In genomic region chr14:81401420-81402122, GRCh38 we compare ENCODE assay signal across 8 cellular contexts. TPM values are rescaled to one million over a fixed set of nuclear protein-coding genes. Genes with fewer than 3 reads are reported as not detected.
DNase-seq lines count a peak whose midpoint lies in the region; ATAC-seq, FAIRE-seq and TF ChIP-seq lines count a peak whose summit lies in the region.

No MANE protein-coding gene starts in this region.

- H3K36me3 ChIP-seq in GM12878 (ENCODE audit: control insufficient read depth in 2 of 2, insufficient read depth in 2 of 2, low read length in 1 of 2) = no peaks in the 10 kb centered on the region

- no peak for TF ChIP-seq RAD21 in GM12878 (IDR thresholded peaks at IDR 0.05; ENCODE audit: insufficient read depth, low read depth, low read length)

- RAD21 ChIA-PET in GM12878 (lab: Charles Lee; ENCODE audit: unreplicated experiment) = no interaction called here

- SMC1A ChIA-PET in GM12878 (lab: Charles Lee; ENCODE audit: uncharacterized antibody, unreplicated experiment) = interaction anchor here (0.9 kb wide), 1 partner anchor 11 kb away, joined by 3 read pairs; no protein-coding TSS in a partner anchor

- no peak overlapping the region for H3K4me3 Mint-ChIP-seq in endothelial cell (ENCODE audit: unreplicated experiment)

- TF ChIP-seq CTCF in GM12878 (IDR thresholded peaks at IDR 0.05 in 2 of 3, conservative IDR thresholded peaks at IDR 0.05 in 1 of 3; ENCODE audit: control insufficient read depth in 2 of 3, extremely low read depth in 1 of 3, insufficient read depth in 1 of 3, low read depth in 3 of 3, low read length in 3 of 3) (no peak), endothelial cell (IDR thresholded peaks at IDR 0.05; ENCODE audit: unreplicated experiment) (no peak)

- FAIRE-seq in GM12878 (lab: Jason Lieb, UNC) = no peak

- BruUV-seq in GM12878 (replicated peaks; lab: Mats Ljungman, UMichigan) = no TSS peak

- no peak overlapping the region for H3K27ac Mint-ChIP-seq in endothelial cell (ENCODE audit: unreplicated experiment)

- H4K20me1 ChIP-seq in GM12878 (ENCODE audit: control insufficient read depth, insufficient read depth) = no peaks in the 10 kb centered on the region

- H2AFZ ChIP-seq in GM12878 (ENCODE audit: control insufficient read depth, low read depth, low read length) = no peak overlapping the region

- 0% methylated on average over 2 of the region's 2 CpGs for WGBS in GM12878 (ENCODE audit: insufficient coverage, insufficient replicate concordance, low lambda C conversion rate, missing lambda C conversion rate)

- H3K4me3 ChIP-seq in GM12878 = no peak overlapping the region

- POLR2A ChIA-PET in GM12878 (lab: Charles Lee) = no interaction called here

- ATAC-seq in GM18519 (IDR thresholded peaks at IDR 0.05; ENCODE audit: low FRiP score, unreplicated experiment) (peak; percentile 69), HG03354 (IDR thresholded peaks at IDR 0.05; ENCODE audit: poor library complexity, severe bottlenecking, unreplicated experiment) (peak; percentile 55), GM12878 (no peak), sciatic nerve (peak; percentile 80), HG03159 (IDR thresholded peaks at IDR 0.05; ENCODE audit: unreplicated experiment) (no peak)

- no peak overlapping the region for H3K9ac ChIP-seq in GM12878 (ENCODE audit: control insufficient read depth, insufficient read depth, low read length)

- no peaks in the 10 kb centered on the region for H3K27me3 Mint-ChIP-seq in endothelial cell (ENCODE audit: unreplicated experiment)

- intact Hi-C loops in GM12878 (cut with micrococcal nuclease; ENCODE audit: unreplicated experiment) = no loop called here
- intact Hi-C loops in sciatic nerve (cut with DNase I) = no loop called here

- CTCF ChIA-PET in GM12878 (lab: Yijun Ruan, JAX) = no interaction called here

- H3K4me1 Mint-ChIP-seq in endothelial cell (ENCODE audit: unreplicated experiment) = peaks cover 3% of the 10 kb centered on the region

- no peak overlapping the region for H3K27ac ChIP-seq in GM12878 (ENCODE audit: control insufficient read depth, insufficient read depth)

- H3K9me3 ChIP-seq in GM12878 (replicated peaks; ENCODE audit: control insufficient read depth, insufficient read depth, low read length) = no peaks in the 10 kb centered on the region

- H3K27me3 ChIP-seq in GM12878 (replicated peaks in 1 of 2; ENCODE audit: control insufficient read depth in 2 of 2, insufficient read depth in 2 of 2, low read length in 1 of 2) = no peaks in the 10 kb centered on the region

- DNase-seq in GM12878 (ENCODE audit: low read depth, low spot score) = no peak
- no peak for DNase-seq in sciatic nerve (ENCODE audit: low spot score)
- no peak for DNase-seq in endothelial cell (ENCODE audit: low spot score)
- DNase-seq in activated CD4-positive, alpha-beta T cell treated with anti-CD3 and anti-CD28 coated beads for 48 hours = no peak
- no peak for DNase-seq in stimulated activated CD4-positive, alpha-beta T cell treated with anti-CD3 and anti-CD28 coated beads, Interleukin-4, amount 100 ng/mL, for 1 hour

- in situ Hi-C loops in GM12878 (cut with MboI) = no loop called here

- no peaks in the 10 kb centered on the region for H3K4me1 ChIP-seq in GM12878 (ENCODE audit: control insufficient read depth, insufficient read depth, low read length)

- H3K4me2 ChIP-seq in GM12878 (ENCODE audit: control insufficient read depth, insufficient read depth) = no peak overlapping the region

- H3K36me3 Mint-ChIP-seq in endothelial cell (ENCODE audit: low read depth, unreplicated experiment) = no peaks in the 10 kb centered on the region

- no peaks in the 10 kb centered on the region for H3K79me2 ChIP-seq in GM12878 (ENCODE audit: control insufficient read depth, insufficient read depth, low read length)

- TF ChIP-seq POLR2A in GM12878 (IDR thresholded peaks at IDR 0.05; ENCODE audit: low read depth, low read length) = no peak

- no peak for TF ChIP-seq EP300 in GM12878 (IDR thresholded peaks at IDR 0.05; ENCODE audit: borderline replicate concordance in 1 of 2, control insufficient read depth in 1 of 2, low read depth in 2 of 2, low read length in 2 of 2)

- H3K9me3 Mint-ChIP-seq in endothelial cell (ENCODE audit: unreplicated experiment) = no peaks in the 10 kb centered on the region

TF ChIP-seq in GM12878, 131 proteins besides CTCF, POLR2A, EP300 and RAD21:
- TF ChIP-seq RUNX3 (IDR thresholded peaks at IDR 0.05; ENCODE audit: low read length) (peak; percentile 96), JUNB (IDR thresholded peaks at IDR 0.05) (peak; percentile 58), PKNOX1 (IDR thresholded peaks at IDR 0.05) (no peak), ATF7 (IDR thresholded peaks at IDR 0.05; ENCODE audit: low read depth) (no peak), TCF12 (IDR thresholded peaks at IDR 0.05; ENCODE audit: low read depth, low read length) (0 out of 2 replicates have a peak, but pooled peaks have one; percentile 27), ATF2 (IDR thresholded peaks at IDR 0.05; ENCODE audit: low read length) (peak; percentile 74), NFIC (IDR thresholded peaks at IDR 0.05; ENCODE audit: low read depth, low read length) (peak; percentile 57; the same call in 1 of the 2 replicates), MEF2A (IDR thresholded peaks at IDR 0.05; ENCODE audit: insufficient read depth, low read depth, low read length) (peak; percentile 80; the same call in 1 of the 2 replicates), PAX5 (IDR thresholded peaks at IDR 0.05; ENCODE audit: borderline replicate concordance, low read depth, low read length) (0 out of 2 replicates have a peak, but pooled peaks have one; percentile 15), CBFB (IDR thresholded peaks at IDR 0.05; ENCODE audit: low read depth) (peak; percentile 56; the same call in 1 of the 2 replicates)

RNA-seq across cellular contexts. Expression of gene STON2, which starts 1.4 kb away (rescaled TPM):
- not detected in 2 replicates for total RNA-seq in GM12878 (2013; cell fraction: nucleolus; rRNA removed)
- total RNA-seq in GM12878 (2014; rRNA removed) = not detected in 2 replicates
- not detected in 2 replicates for total RNA-seq in GM12878 (2014; rRNA removed; fragmentation: Illumina TruSeq; extraction: Trizol)
- total RNA-seq in GM12878 (2021) = 0.13 and 0.29 TPM in 2 replicates
- 0.10 TPM for polyA plus RNA-seq in GM12878 (2011; ENCODE audit: low read depth)
- not detected in 2 replicates for polyA plus RNA-seq in GM12878 (2011; rRNA removed)
- not detected in 2 replicates for polyA plus RNA-seq in GM12878 (2011; cell fraction: cytosol; rRNA removed)
- not detected in 2 replicates for polyA plus RNA-seq in GM12878 (2011; cell fraction: nucleus; rRNA removed)
- not detected in 2 replicates for polyA plus RNA-seq in GM12878 (2012)
- polyA plus RNA-seq in GM12878 (2014; fragmentation: Illumina TruSeq; extraction: Trizol) = 0.03 TPM in 1 of 2 replicates, not detected in the other
- under 1 TPM in 1 of 2 experiments, not detected in 1; 0.03 TPM for polyA plus RNA-seq in GM12878 (2014; fragmentation: Nextera tagmentation; extraction: Ambion mirVana)
- not detected in 2 replicates for polyA plus RNA-seq in GM12878 (2014; rRNA removed)
- not detected for polyA plus RNA-seq in GM12878 (2016; fragmentation: Nextera tagmentation; extraction: Ambion mirVana)
- not detected in 2 replicates for polyA minus RNA-seq in GM12878 (2011; rRNA and poly(A)+ RNA removed)
- 1.2 TPM in 1 of 2 replicates, not detected in the other for polyA minus RNA-seq in GM12878 (2011; cell fraction: cytosol; rRNA and poly(A)+ RNA removed)
- not detected in 2 replicates for polyA minus RNA-seq in GM12878 (2011; cell fraction: nucleus; rRNA and poly(A)+ RNA removed)
- 54.4 TPM for total RNA-seq in sciatic nerve
- 66.8 TPM for total RNA-seq in endothelial cell (ENCODE audit: unreplicated experiment)

Comparison
In these comparisons a context has a peak if more than half of its experiments do, and no peak if none do; other contexts are left out.
1. ATAC-seq: peak in GM18519 (single experiment), HG03354 (single experiment) and sciatic nerve (single experiment); none in GM12878 (single experiment) and HG03159 (single experiment).
2. RNA of gene STON2, which starts 1.4 kb away (total RNA-seq): 66.8 TPM in endothelial cell (single experiment) and 54.4 TPM in sciatic nerve (single experiment); 0.13 to 0.29 TPM in GM12878; every median in the first group is over 10 times any median in the second.